ENCODE assay signal across 23 cellular contexts in the genomic region with DNA sequence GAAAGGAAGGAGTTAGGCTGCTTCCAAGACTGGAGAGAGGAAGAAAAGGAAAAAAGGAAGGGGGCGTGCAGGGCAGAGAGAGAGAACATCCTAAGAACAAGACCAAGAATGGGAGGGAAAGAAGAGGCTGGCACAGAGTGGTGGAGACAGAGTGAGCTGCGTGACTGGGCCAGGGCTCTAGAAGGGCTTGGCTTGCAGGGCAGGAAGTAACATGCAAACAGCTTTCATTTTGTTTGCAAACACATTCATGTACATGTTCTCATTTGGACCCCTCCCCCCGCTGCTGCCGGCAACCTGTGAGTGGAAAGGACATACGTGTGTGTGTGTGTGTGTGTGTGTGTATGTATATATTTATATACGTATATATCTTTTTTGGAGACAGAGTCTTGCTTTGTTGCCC. TPM values are rescaled to one million over a fixed set of nuclear protein-coding genes. Genes with fewer than 3 reads are reported as not detected.
A peak's percentile ranks its signal among the peaks of the same experiment; 100 is the strongest.
DNase-seq lines count a peak whose midpoint lies in the region; ATAC-seq and FAIRE-seq lines count a peak whose summit lies in the region.
"Had no signal": no experiment of that assay in that cellular context is flagged by ENCODE, and none has a peak within 500 bp of the region (broad histone marks: within the 10 kb centered on the region; RNA-seq: fewer than 3 reads in every experiment).

No MANE protein-coding gene starts in this region.

- H3K9ac ChIP-seq in Karpas-422 (ENCODE audit: low read length): no peak overlapping the region

- no peak overlapping the region for H3K4me3 Mint-ChIP-seq in activated CD8-positive, alpha-beta memory T cell treated with anti-CD3 and anti-CD28 coated beads, Interleukin-2, amount 10 ng/mL, durations not matched to agents 7 days and 5 days
- H3K4me3 Mint-ChIP-seq in activated CD8-positive, alpha-beta T cell treated with anti-CD3 and anti-CD28 coated beads, Interleukin-2, amount 10 ng/mL, durations not matched to agents 7 days and 5 days: no peak overlapping the region
- H3K4me3 Mint-ChIP-seq in stimulated activated memory B cell treated with anti-CD40 and anti-IgM and Interleukin-4, amounts not matched to agents 10 μg/mL and 1 μg/mL and 100 μg/mL, for 72 hours: peak overlapping the region; percentile 56

- H3K79me2 ChIP-seq in Karpas-422 (ENCODE audit: low read length): no peaks in the 10 kb centered on the region

- no peaks in the 10 kb centered on the region for H3K9me3 ChIP-seq in Karpas-422 (ENCODE audit: low read length)
- H3K9me3 ChIP-seq: A549, ascending aorta, stomach had no signal

- H3K27ac Mint-ChIP-seq in activated CD8-positive, alpha-beta memory T cell treated with anti-CD3 and anti-CD28 coated beads, Interleukin-2, amount 10 ng/mL, durations not matched to agents 7 days and 5 days: peak overlapping the region; percentile 23
- peak overlapping the region; percentile 31 for H3K27ac Mint-ChIP-seq in activated CD8-positive, alpha-beta T cell treated with anti-CD3 and anti-CD28 coated beads, Interleukin-2, amount 10 ng/mL, durations not matched to agents 7 days and 5 days
- peak overlapping the region; percentile 78 for H3K27ac Mint-ChIP-seq in stimulated activated memory B cell treated with anti-CD40 and anti-IgM and Interleukin-4, amounts not matched to agents 10 μg/mL and 1 μg/mL and 100 μg/mL, for 72 hours

- no peak overlapping the region for H3K4me2 ChIP-seq in Karpas-422 (ENCODE audit: low read depth, low read length, poor library complexity, severe bottlenecking)
- H3K4me2 ChIP-seq: A549 had no signal

- H3K36me3 ChIP-seq in Karpas-422 (ENCODE audit: insufficient read depth, low read length): no peaks in the 10 kb centered on the region

- DNase-seq in activated CD8-positive, alpha-beta memory T cell treated with anti-CD3 and anti-CD28 coated beads, Interleukin-2, amount 10 ng/mL, durations not matched to agents 7 days and 5 days: peak; percentile 51
- DNase-seq in activated CD8-positive, alpha-beta memory T cell treated with anti-CD3 and anti-CD28 coated beads for 24 hours: no peak
- DNase-seq in activated CD8-positive, alpha-beta T cell treated with anti-CD3 and anti-CD28 coated beads, Interleukin-2, amount 10 ng/mL, durations not matched to agents 7 days and 5 days: peak; percentile 45
- DNase-seq in frontal cortex (ENCODE audit: low spot score in 2 of 2): no peak
- no peak for DNase-seq in NCI-H2196 treated with DMSO at 0.1 percent for 48 hours (lab: John Stamatoyannopoulos, UW; ENCODE audit: unreplicated experiment)
- no peak for DNase-seq in Karpas-422
- DNase-seq: activated gamma-delta T cell, GOT3, hippocampal formation, KG1, kidney glomerular epithelial cell, NCI-H1092, NCI-H2081, NCI-H69, stomach had no signal

- POLR2A ChIA-PET in activated CD8-positive, alpha-beta T cell treated with anti-CD3 and anti-CD28 coated beads, Interleukin-2, amount 10 ng/mL, durations not matched to agents 7 days and 5 days (lab: Charles Lee): interaction anchor here (0.6 to 0.9 kb wide), 2 partner anchors 12 to 15 kb away, joined by 3 read pairs; no protein-coding TSS in a partner anchor

- CTCF ChIA-PET in activated CD8-positive, alpha-beta memory T cell treated with anti-CD3 and anti-CD28 coated beads, Interleukin-2, amount 10 ng/mL, durations not matched to agents 7 days and 5 days (lab: Charles Lee): interaction anchor here (0.9 to 1.3 kb wide), 2 partner anchors 12 to 26 kb away, joined by 3 to 8 read pairs; no protein-coding TSS in a partner anchor
- CTCF ChIA-PET in activated CD8-positive, alpha-beta T cell treated with anti-CD3 and anti-CD28 coated beads, Interleukin-2, amount 10 ng/mL, durations not matched to agents 7 days and 5 days (lab: Charles Lee): interaction anchor here (0.5 to 5.2 kb wide), 4 partner anchors 12 to 220 kb away, joined by 3 to 24 read pairs (median 3); no protein-coding TSS in a partner anchor

- no peak for FAIRE-seq in frontal cortex (lab: Jason Lieb, UNC)
- FAIRE-seq: A549, TTC549 had no signal

- peaks cover 21% of the 10 kb centered on the region for H3K36me3 Mint-ChIP-seq in activated CD8-positive, alpha-beta memory T cell treated with anti-CD3 and anti-CD28 coated beads, Interleukin-2, amount 10 ng/mL, durations not matched to agents 7 days and 5 days
- H3K36me3 Mint-ChIP-seq in activated CD8-positive, alpha-beta T cell treated with anti-CD3 and anti-CD28 coated beads, Interleukin-2, amount 10 ng/mL, durations not matched to agents 7 days and 5 days (ENCODE audit: low read depth): peaks cover 15% of the 10 kb centered on the region
- peaks cover 26% of the 10 kb centered on the region for H3K36me3 Mint-ChIP-seq in stimulated activated memory B cell treated with anti-CD40 and anti-IgM and Interleukin-4, amounts not matched to agents 10 μg/mL and 1 μg/mL and 100 μg/mL, for 72 hours

- H2AFZ ChIP-seq in Karpas-422 (ENCODE audit: low read length): no peak overlapping the region

- H3K27me3 ChIP-seq in Karpas-422 (ENCODE audit: low read length): no peaks in the 10 kb centered on the region
- H3K27me3 ChIP-seq: ascending aorta, stomach had no signal

- H3K27me3 Mint-ChIP-seq in activated CD8-positive, alpha-beta memory T cell treated with anti-CD3 and anti-CD28 coated beads, Interleukin-2, amount 10 ng/mL, durations not matched to agents 7 days and 5 days: no peaks in the 10 kb centered on the region
- no peaks in the 10 kb centered on the region for H3K27me3 Mint-ChIP-seq in activated CD8-positive, alpha-beta T cell treated with anti-CD3 and anti-CD28 coated beads, Interleukin-2, amount 10 ng/mL, durations not matched to agents 7 days and 5 days (ENCODE audit: low read depth)
- H3K27me3 Mint-ChIP-seq in stimulated activated memory B cell treated with anti-CD40 and anti-IgM and Interleukin-4, amounts not matched to agents 10 μg/mL and 1 μg/mL and 100 μg/mL, for 72 hours: no peaks in the 10 kb centered on the region

- H3K4me3 ChIP-seq in Karpas-422 (ENCODE audit: low read length): no peak overlapping the region
- H3K4me3 ChIP-seq: A549, ascending aorta, stomach had no signal

- H4K20me1 ChIP-seq in Karpas-422 (ENCODE audit: insufficient read depth, low read depth, low read length): no peaks in the 10 kb centered on the region

- peaks cover 17% of the 10 kb centered on the region for H3K4me1 Mint-ChIP-seq in activated CD8-positive, alpha-beta memory T cell treated with anti-CD3 and anti-CD28 coated beads, Interleukin-2, amount 10 ng/mL, durations not matched to agents 7 days and 5 days
- peaks cover 22% of the 10 kb centered on the region for H3K4me1 Mint-ChIP-seq in activated CD8-positive, alpha-beta T cell treated with anti-CD3 and anti-CD28 coated beads, Interleukin-2, amount 10 ng/mL, durations not matched to agents 7 days and 5 days (ENCODE audit: low read depth)
- H3K4me1 Mint-ChIP-seq in stimulated activated memory B cell treated with anti-CD40 and anti-IgM and Interleukin-4, amounts not matched to agents 10 μg/mL and 1 μg/mL and 100 μg/mL, for 72 hours: peaks cover 54% of the 10 kb centered on the region

- H3K4me1 ChIP-seq in Karpas-422 (ENCODE audit: low read length): peaks cover 2% of the 10 kb centered on the region; the same call in 1 of the 2 replicates
- H3K4me1 ChIP-seq: A549, ascending aorta, stomach had no signal

- H3K9me2 ChIP-seq in Karpas-422 (replicated peaks; ENCODE audit: insufficient read depth, low read length): no peaks in the 10 kb centered on the region

- no peak overlapping the region for H3K27ac ChIP-seq in Karpas-422 (ENCODE audit: low read length)
- H3K27ac ChIP-seq: A549, ascending aorta, C4-2B, stomach had no signal

- no peaks in the 10 kb centered on the region for H3K9me3 Mint-ChIP-seq in activated CD8-positive, alpha-beta memory T cell treated with anti-CD3 and anti-CD28 coated beads, Interleukin-2, amount 10 ng/mL, durations not matched to agents 7 days and 5 days (ENCODE audit: low read depth)
- no peaks in the 10 kb centered on the region for H3K9me3 Mint-ChIP-seq in activated CD8-positive, alpha-beta T cell treated with anti-CD3 and anti-CD28 coated beads, Interleukin-2, amount 10 ng/mL, durations not matched to agents 7 days and 5 days (ENCODE audit: insufficient read depth)
- H3K9me3 Mint-ChIP-seq in stimulated activated memory B cell treated with anti-CD40 and anti-IgM and Interleukin-4, amounts not matched to agents 10 μg/mL and 1 μg/mL and 100 μg/mL, for 72 hours: no peaks in the 10 kb centered on the region

- ATAC-seq in activated CD8-positive, alpha-beta memory T cell treated with anti-CD3 and anti-CD28 coated beads, Interleukin-2, amount 10 ng/mL, durations not matched to agents 7 days and 5 days: peak; percentile 77
- peak; percentile 45 for ATAC-seq in GM21737 (IDR thresholded peaks at IDR 0.05; ENCODE audit: unreplicated experiment)
- peak; percentile 71 for ATAC-seq in activated CD8-positive, alpha-beta T cell treated with anti-CD3 and anti-CD28 coated beads, Interleukin-2, amount 10 ng/mL, durations not matched to agents 7 days and 5 days
- peak; percentile 82 for ATAC-seq in stimulated activated memory B cell treated with anti-CD40 and anti-IgM and Interleukin-4, amounts not matched to agents 10 μg/mL and 1 μg/mL and 100 μg/mL, for 72 hours
- ATAC-seq: A549, Panc1, sciatic nerve had no signal

RNA-seq across cellular contexts. Expression of gene DNMT3A, which starts 46.8 kb away (rescaled TPM):
- 10 to 100 TPM; 59.9 to 70.1 TPM for total RNA-seq in activated CD8-positive, alpha-beta memory T cell treated with anti-CD3 and anti-CD28 coated beads, Interleukin-2, amount 10 ng/mL, durations not matched to agents 7 days and 5 days
- total RNA-seq in activated CD8-positive, alpha-beta T cell treated with anti-CD3 and anti-CD28 coated beads, Interleukin-2, amount 10 ng/mL, durations not matched to agents 7 days and 5 days: 10 to 100 TPM; 76.4 to 79.8 TPM
- 71.3 TPM for total RNA-seq in frontal cortex
- total RNA-seq in Karpas-422 (2014; rRNA removed; shearing (Covaris generic); ENCODE audit: low replicate concordance): 0.97 and 1.6 TPM in 2 replicates

Comparison
In these comparisons a context has a peak if more than half of its experiments do, and no peak if none do; other contexts are left out.
1. DNase-seq: peak in activated CD8-positive, alpha-beta memory T cell treated with anti-CD3 and anti-CD28 coated beads, Interleukin-2, amount 10 ng/mL, durations not matched to agents 7 days and 5 days (single experiment) and activated CD8-positive, alpha-beta T cell treated with anti-CD3 and anti-CD28 coated beads, Interleukin-2, amount 10 ng/mL, durations not matched to agents 7 days and 5 days (single experiment); none in activated CD8-positive, alpha-beta memory T cell treated with anti-CD3 and anti-CD28 coated beads for 24 hours (single experiment), frontal cortex (0 of 2), NCI-H2196 treated with DMSO at 0.1 percent for 48 hours (single experiment) and Karpas-422 (single experiment).
2. H3K27ac Mint-ChIP-seq: peak in every context shown above with its lines; median percentile 78 in stimulated activated memory B cell treated with anti-CD40 and anti-IgM and Interleukin-4, amounts not matched to agents 10 μg/mL and 1 μg/mL and 100 μg/mL, for 72 hours; 31 in activated CD8-positive, alpha-beta T cell treated with anti-CD3 and anti-CD28 coated beads, Interleukin-2, amount 10 ng/mL, durations not matched to agents 7 days and 5 days; 23 in activated CD8-positive, alpha-beta memory T cell treated with anti-CD3 and anti-CD28 coated beads, Interleukin-2, amount 10 ng/mL, durations not matched to agents 7 days and 5 days.
3. RNA of gene DNMT3A, which starts 46.8 kb away (total RNA-seq): 76.4 to 79.8 TPM in activated CD8-positive, alpha-beta T cell treated with anti-CD3 and anti-CD28 coated beads, Interleukin-2, amount 10 ng/mL, durations not matched to agents 7 days and 5 days, 71.3 TPM in frontal cortex (single experiment) and 59.9 to 70.1 TPM in activated CD8-positive, alpha-beta memory T cell treated with anti-CD3 and anti-CD28 coated beads, Interleukin-2, amount 10 ng/mL, durations not matched to agents 7 days and 5 days; 0.97 to 1.6 TPM in Karpas-422; every median in the first group is over 10 times any median in the second.
4. Peak in every context shown above with its lines, with median percentiles within 50 percentile points of each other: ATAC-seq.